In the genomic region with DNA sequence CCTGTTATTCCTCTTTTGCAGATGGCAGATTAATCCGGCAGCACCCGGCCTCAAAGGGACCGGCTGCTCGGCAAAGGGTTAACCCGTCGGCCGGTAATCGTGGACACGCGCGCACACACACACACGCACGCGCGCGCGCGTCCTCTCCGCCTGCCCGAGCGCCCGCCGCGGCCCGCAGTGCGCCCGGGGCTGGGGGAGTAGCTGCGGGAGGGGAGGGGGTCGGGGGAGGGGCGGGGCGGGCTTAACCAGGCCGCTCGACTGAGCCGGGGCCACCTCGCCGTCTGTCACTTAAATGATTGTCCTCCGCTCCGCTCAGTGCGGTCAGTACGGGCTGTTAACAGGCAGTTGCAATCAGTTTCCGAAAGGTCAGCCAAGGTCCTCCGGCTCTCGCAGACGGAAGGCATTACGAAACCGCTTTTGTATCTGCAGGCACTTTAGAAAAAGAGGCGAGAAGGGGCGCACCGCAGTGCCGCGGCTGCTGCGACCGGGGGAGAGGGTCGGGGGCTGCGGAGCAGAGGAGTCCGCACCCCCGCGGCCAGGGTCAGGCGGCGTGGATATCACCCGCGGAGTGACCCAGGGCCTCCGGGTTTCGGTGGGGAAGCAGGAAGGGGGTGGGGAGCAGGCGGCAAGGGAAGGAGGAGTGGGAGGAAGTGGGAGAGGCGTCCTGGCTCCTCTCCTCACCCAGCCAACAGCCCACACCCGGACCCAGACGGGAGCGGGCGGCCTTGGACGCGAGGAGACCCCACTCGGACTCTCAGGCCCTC, we compare ENCODE assay signal across 8 cellular contexts. TPM values are rescaled to one million over a fixed set of nuclear protein-coding genes. Genes with fewer than 3 reads are reported as not detected.
DNase-seq lines count a peak whose midpoint lies in the region; ATAC-seq and TF ChIP-seq lines count a peak whose summit lies in the region.

No MANE protein-coding gene starts in this region.

- CTCF ChIA-PET in activated CD4-positive, alpha-beta memory T cell treated with anti-CD3 and anti-CD28 coated beads, Interleukin-2, amount 10 ng/mL, durations not matched to agents 7 days and 5 days (lab: Charles Lee): interaction anchor here (1.1 to 1.5 kb wide), 3 partner anchors 14 to 424 kb away, joined by 3 to 6 read pairs (median 3); no protein-coding TSS in a partner anchor

- POLR2A ChIA-PET in activated CD4-positive, alpha-beta memory T cell treated with anti-CD3 and anti-CD28 coated beads, Interleukin-2, amount 10 ng/mL, durations not matched to agents 7 days and 5 days (lab: Charles Lee): interaction anchor here (3.1 kb wide), 1 partner anchor 57 kb away, joined by 20 read pairs; a partner anchor contains a TSS

- peak overlapping the region; percentile 36 to 45 for H3K4me3 ChIP-seq in foreskin fibroblast (ENCODE audit: low read depth in 1 of 2, low read length in 2 of 2)

- DNase-seq in NCI-H1417 (lab: John Stamatoyannopoulos, UW) (peak; percentile 18 to 87 (median 84)), NCI-H1417 treated with DMSO at 0.1 percent for 48 hours (lab: John Stamatoyannopoulos, UW) (no peak), NCI-H146 (lab: John Stamatoyannopoulos, UW) (peak; percentile 77), foreskin fibroblast (peak in 1 of 2 donors; percentile 72), osteocyte (ENCODE audit: extremely low spot score, unreplicated experiment) (no peak), medulla oblongata (ENCODE audit: extremely low spot score) (no peak)
- no peak for DNase-seq in activated CD4-positive, alpha-beta memory T cell treated with anti-CD3 and anti-CD28 coated beads, Interleukin-2, amount 10 ng/mL, durations not matched to agents 7 days and 5 days

- ATAC-seq in HG03196 (IDR thresholded peaks at IDR 0.05; ENCODE audit: unreplicated experiment): no peak

- no peak for TF ChIP-seq CTCF in foreskin fibroblast (IDR thresholded peaks at IDR 0.05; ENCODE audit: low read depth, low read length)
- TF ChIP-seq CTCF in osteocyte (IDR thresholded peaks at IDR 0.05): no peak

- H3K36me3 Mint-ChIP-seq in activated CD4-positive, alpha-beta memory T cell treated with anti-CD3 and anti-CD28 coated beads, Interleukin-2, amount 10 ng/mL, durations not matched to agents 7 days and 5 days (ENCODE audit: low read depth): no peaks in the 10 kb centered on the region
- H3K36me3 Mint-ChIP-seq in osteocyte (ENCODE audit: unreplicated experiment): no peaks in the 10 kb centered on the region

- H3K27ac Mint-ChIP-seq in activated CD4-positive, alpha-beta memory T cell treated with anti-CD3 and anti-CD28 coated beads, Interleukin-2, amount 10 ng/mL, durations not matched to agents 7 days and 5 days: peak overlapping the region; percentile 26
- H3K27ac Mint-ChIP-seq in osteocyte (ENCODE audit: unreplicated experiment): peak overlapping the region; percentile 91

- peak overlapping the region; percentile 78 for H3K4me3 Mint-ChIP-seq in activated CD4-positive, alpha-beta memory T cell treated with anti-CD3 and anti-CD28 coated beads, Interleukin-2, amount 10 ng/mL, durations not matched to agents 7 days and 5 days
- H3K4me3 Mint-ChIP-seq in osteocyte (ENCODE audit: unreplicated experiment): peak overlapping the region; percentile 72

- no peaks in the 10 kb centered on the region for H3K27me3 Mint-ChIP-seq in activated CD4-positive, alpha-beta memory T cell treated with anti-CD3 and anti-CD28 coated beads, Interleukin-2, amount 10 ng/mL, durations not matched to agents 7 days and 5 days
- H3K27me3 Mint-ChIP-seq in osteocyte (ENCODE audit: unreplicated experiment): no peaks in the 10 kb centered on the region

- H3K9me3 Mint-ChIP-seq in activated CD4-positive, alpha-beta memory T cell treated with anti-CD3 and anti-CD28 coated beads, Interleukin-2, amount 10 ng/mL, durations not matched to agents 7 days and 5 days: no peaks in the 10 kb centered on the region
- H3K9me3 Mint-ChIP-seq in osteocyte (ENCODE audit: unreplicated experiment): no peaks in the 10 kb centered on the region

- peaks cover 20% of the 10 kb centered on the region for H3K4me1 Mint-ChIP-seq in activated CD4-positive, alpha-beta memory T cell treated with anti-CD3 and anti-CD28 coated beads, Interleukin-2, amount 10 ng/mL, durations not matched to agents 7 days and 5 days
- peaks cover 52% of the 10 kb centered on the region for H3K4me1 Mint-ChIP-seq in osteocyte (ENCODE audit: unreplicated experiment)

RNA-seq across cellular contexts. Expression of a gene that starts 57.3 kb away (rescaled TPM):
- 10 to 100 TPM; 46.6 to 46.8 TPM for total RNA-seq in activated CD4-positive, alpha-beta memory T cell treated with anti-CD3 and anti-CD28 coated beads, Interleukin-2, amount 10 ng/mL, durations not matched to agents 7 days and 5 days
- total RNA-seq in osteocyte: 24.1 and 24.8 TPM in 2 replicates

Comparison
In these comparisons a context has a peak if more than half of its experiments do, and no peak if none do; other contexts are left out.
1. DNase-seq: peak in NCI-H1417 (3 of 3) and NCI-H146 (single experiment); none in NCI-H1417 treated with DMSO at 0.1 percent for 48 hours (single experiment), activated CD4-positive, alpha-beta memory T cell treated with anti-CD3 and anti-CD28 coated beads, Interleukin-2, amount 10 ng/mL, durations not matched to agents 7 days and 5 days (single experiment), osteocyte (single experiment) and medulla oblongata (single experiment).